In genomic region chr4:85747871-85748491, GRCh38 we compare ENCODE assay signal across 8 cellular contexts.
DNase-seq lines count a peak whose midpoint lies in the region; ATAC-seq, FAIRE-seq and TF ChIP-seq lines count a peak whose summit lies in the region.

No MANE protein-coding gene starts in this region.

- peak; percentile 75 for DNase-seq in ELR (ENCODE audit: low read depth)
- DNase-seq in HT-29 (ENCODE audit: low spot score) = peak; percentile 65
- peak; percentile 10 for DNase-seq in NCI-H748 treated with DMSO at 0.1 percent for 48 hours (lab: John Stamatoyannopoulos, UW)
- peak; percentile 39 for DNase-seq in brain pericyte (ENCODE audit: low read depth, low spot score)
- no peak for DNase-seq in thoracic aorta (ENCODE audit: low spot score)
- no peak for DNase-seq in activated CD4-positive, alpha-beta T cell treated with anti-CD3 and anti-CD28 coated beads, Interleukin-2, amount 50 U/mL, for 48 hours

- TF ChIP-seq CTCF in thoracic aorta (IDR thresholded peaks at IDR 0.05) = peak; percentile 73

- H3K9me3 ChIP-seq in thoracic aorta = no peaks in the 10 kb centered on the region

- no peaks in the 10 kb centered on the region for H3K36me3 ChIP-seq in thoracic aorta

- H3K27me3 ChIP-seq in thoracic aorta (replicated peaks; ENCODE audit: insufficient read depth) = no peaks in the 10 kb centered on the region

- H3K27ac ChIP-seq in thoracic aorta = no peak overlapping the region

- H3K4me3 ChIP-seq in thoracic aorta = no peak overlapping the region

- ATAC-seq in GM21526 (IDR thresholded peaks at IDR 0.05; ENCODE audit: low FRiP score, unreplicated experiment) (peak; percentile 68), thoracic aorta (ENCODE audit: insufficient number of reproducible peaks, low FRiP score, low read depth) (no peak)

- peaks cover 6 to 13% of the 10 kb centered on the region in 2 donors for H3K4me1 ChIP-seq in thoracic aorta (ENCODE audit: control insufficient read depth in 1 of 2, low read depth in 2 of 2)

- peak; percentile 99 for FAIRE-seq in islet of Langerhans (lab: Jason Lieb, UNC)

Comparison
In these comparisons a context has a peak if more than half of its experiments do, and no peak if none do; other contexts are left out.
1. DNase-seq: peak in ELR (single experiment), HT-29 (single experiment), NCI-H748 treated with DMSO at 0.1 percent for 48 hours (single experiment) and brain pericyte (single experiment); none in thoracic aorta (single experiment) and activated CD4-positive, alpha-beta T cell treated with anti-CD3 and anti-CD28 coated beads, Interleukin-2, amount 50 U/mL, for 48 hours (0 of 2).